In genomic region chrX:25014366-25014838, GRCh38 we compare ENCODE assay signal across 22 cellular contexts. TPM values are rescaled to one million over a fixed set of nuclear protein-coding genes. Genes with fewer than 3 reads are reported as not detected.
DNase-seq lines count a peak whose midpoint lies in the region; ATAC-seq and TF ChIP-seq lines count a peak whose summit lies in the region.
"Had no signal": no experiment of that assay in that cellular context is flagged by ENCODE, and none has a peak within 500 bp of the region (broad histone marks: within the 10 kb centered on the region; RNA-seq: fewer than 3 reads in every experiment).

No MANE protein-coding gene starts in this region.

- H3K27me3 Mint-ChIP-seq in T-helper 1 cell treated with Interleukin-12 subunit alpha and Interleukin-12 subunit beta and Interleukin-4 antibody, amounts not matched to agents 30 μg/mL and 1 μg/mL, for 36 hours (ENCODE audit: low read depth), result peaks cover 80% of the 10 kb centered on the region
- peaks cover 93% of the 10 kb centered on the region for H3K27me3 Mint-ChIP-seq in GM23338 (ENCODE audit: insufficient read depth, low read depth, poor library complexity)

- no peak overlapping the region for H3K27ac Mint-ChIP-seq in T-helper 1 cell treated with Interleukin-12 subunit alpha and Interleukin-12 subunit beta and Interleukin-4 antibody, amounts not matched to agents 30 μg/mL and 1 μg/mL, for 36 hours
- no peak overlapping the region for H3K27ac Mint-ChIP-seq in GM23338
- H3K27ac Mint-ChIP-seq: H9 had no signal

- H3K4me2 ChIP-seq in GM23338, result peak overlapping the region; percentile 55; the same call in 1 of the 2 replicates

- TF ChIP-seq POLR2A in ovary (IDR thresholded peaks at IDR 0.05) (no peak), prostate gland (IDR thresholded peaks at IDR 0.05) (no peak)

- H3K4me1 ChIP-seq in GM23338 (ENCODE audit: insufficient read depth) (peaks cover 48% of the 10 kb centered on the region), ovary (ENCODE audit: insufficient read depth) (no peaks in the 10 kb centered on the region), prostate gland (replicated peaks) (no peaks in the 10 kb centered on the region)
- H3K4me1 ChIP-seq: parathyroid adenoma had no signal

- H3K36me3 Mint-ChIP-seq in T-helper 1 cell treated with Interleukin-12 subunit alpha and Interleukin-12 subunit beta and Interleukin-4 antibody, amounts not matched to agents 30 μg/mL and 1 μg/mL, for 36 hours (ENCODE audit: low read depth), result peaks cover 2% of the 10 kb centered on the region
- H3K36me3 Mint-ChIP-seq in GM23338 (ENCODE audit: low read depth), result no peaks in the 10 kb centered on the region

- H3K27me3 ChIP-seq in GM23338 (ENCODE audit: insufficient read depth) (peaks cover 98% of the 10 kb centered on the region), dorsolateral prefrontal cortex (peaks cover 0 to 97% (median 90%) of the 10 kb centered on the region in 45 donors), ovary (no peaks in the 10 kb centered on the region), prostate gland (replicated peaks; ENCODE audit: insufficient read depth) (no peaks in the 10 kb centered on the region)

- WGBS in ovary, 3 donors, result 20 to 37% (median 34%) methylated on average over 19 of the region's 19 CpGs
- WGBS in prostate gland, result 48% methylated on average over 19 of the region's 19 CpGs

- no peaks in the 10 kb centered on the region for H3K9me3 Mint-ChIP-seq in T-helper 1 cell treated with Interleukin-12 subunit alpha and Interleukin-12 subunit beta and Interleukin-4 antibody, amounts not matched to agents 30 μg/mL and 1 μg/mL, for 36 hours
- H3K9me3 Mint-ChIP-seq in GM23338, result 0 out of 3 replicates have a peak, but pooled peaks cover 3% of the 10 kb centered on the region

- TF ChIP-seq EP300 in ovary (IDR thresholded peaks at IDR 0.05), result no peak

- H3K36me3 ChIP-seq in GM23338 (ENCODE audit: insufficient read depth) (no peaks in the 10 kb centered on the region), ovary (no peaks in the 10 kb centered on the region), prostate gland (no peaks in the 10 kb centered on the region)
- H3K36me3 ChIP-seq: transverse colon had no signal

- no peak overlapping the region for H3K27ac ChIP-seq in GM23338 (ENCODE audit: low read depth)
- peak overlapping the region in 20 of 59 donors; percentile 0 to 65 (median 39) for H3K27ac ChIP-seq in dorsolateral prefrontal cortex
- peak overlapping the region; percentile 67 to 85 for H3K27ac ChIP-seq in ovary
- H3K27ac ChIP-seq in prostate gland, result no peak overlapping the region
- H3K27ac ChIP-seq: parathyroid adenoma, skin epidermis, transverse colon had no signal

- peak overlapping the region; percentile 69 for H3K4me3 Mint-ChIP-seq in T-helper 1 cell treated with Interleukin-12 subunit alpha and Interleukin-12 subunit beta and Interleukin-4 antibody, amounts not matched to agents 30 μg/mL and 1 μg/mL, for 36 hours
- H3K4me3 Mint-ChIP-seq in GM23338, result peak overlapping the region; percentile 59; the same call in 2 of the 3 replicates

- DNase-seq in T-helper 1 cell, result no peak
- DNase-seq in GM23338 (ENCODE audit: low spot score), result no peak
- DNase-seq in dorsolateral prefrontal cortex, result no peak
- DNase-seq in ovary, result no peak
- no peak for DNase-seq in superior temporal gyrus (ENCODE audit: extremely low spot score)
- DNase-seq in prostate gland (ENCODE audit: low spot score), result no peak
- no peak for DNase-seq in DMS79 treated with DMSO at 0.1 percent for 48 hours (lab: John Stamatoyannopoulos, UW)
- DNase-seq: activated T-cell treated with anti-CD3 and anti-CD28 coated beads for 4 hours; amniotic stem cell; H9; left cardiac atrium; NCI-H510A treated with DMSO at 0.1 percent for 48 hours; Right ventricle myocardium superior; stimulated activated CD4-positive, alpha-beta T cell treated with anti-CD3 and anti-CD28 coated beads, Interleukin-4, amount 100 ng/mL, for 24 hours; transverse colon had no signal

- H3K79me2 ChIP-seq in GM23338 (replicated peaks; ENCODE audit: insufficient read depth), result no peaks in the 10 kb centered on the region
- H3K79me2 ChIP-seq: parathyroid adenoma had no signal

- no peak overlapping the region for H2AFZ ChIP-seq in GM23338
- H2AFZ ChIP-seq: parathyroid adenoma had no signal

- TF ChIP-seq CTCF in GM23338 (conservative IDR thresholded peaks at IDR 0.05; ENCODE audit: low read depth in 2 of 2), result no peak
- no peak for TF ChIP-seq CTCF in dorsolateral prefrontal cortex (IDR thresholded peaks at IDR 0.05 in 54 of 56, conservative IDR thresholded peaks at IDR 0.05 in 2 of 56; ENCODE audit: low read depth in 1 of 56, partially characterized antibody in 56 of 56)
- no peak for TF ChIP-seq CTCF in ovary (IDR thresholded peaks at IDR 0.05)
- TF ChIP-seq CTCF in prostate gland (IDR thresholded peaks at IDR 0.05), result no peak

- H3K9me3 ChIP-seq in ovary (no peaks in the 10 kb centered on the region), prostate gland (no peaks in the 10 kb centered on the region)
- H3K9me3 ChIP-seq: transverse colon had no signal

- no peak for ATAC-seq in GM23338
- ATAC-seq: left cardiac atrium had no signal

- H3K4me3 ChIP-seq in GM23338 (peak overlapping the region; percentile 51; the same call in 1 of the 2 replicates), dorsolateral prefrontal cortex (peak overlapping the region in 50 of 59 donors; percentile 3 to 68 (median 50)), ovary (peak overlapping the region; percentile 34), prostate gland (no peak overlapping the region)
- H3K4me3 ChIP-seq: K562, skin epidermis, transverse colon had no signal

- intact Hi-C loops in dorsolateral prefrontal cortex (cut with DNase I), result no loop called here
- intact Hi-C loops in ovary (cut with DNase I), result loop anchor here in 2 of 4 donors (5.0 to 10.0 kb wide), 3 partner anchors 140 to 172 kb away; no protein-coding TSS in a partner anchor
- intact Hi-C loops in prostate gland (cut with DNase I), result no loop called here

- no peaks in the 10 kb centered on the region for H4K20me1 ChIP-seq in GM23338 (replicated peaks; ENCODE audit: insufficient read depth)

- no peaks in the 10 kb centered on the region for H3F3A ChIP-seq in GM23338 (replicated peaks; ENCODE audit: low read depth)

- peaks cover 8% of the 10 kb centered on the region for H3K4me1 Mint-ChIP-seq in T-helper 1 cell treated with Interleukin-12 subunit alpha and Interleukin-12 subunit beta and Interleukin-4 antibody, amounts not matched to agents 30 μg/mL and 1 μg/mL, for 36 hours (ENCODE audit: low read depth)
- H3K4me1 Mint-ChIP-seq in GM23338, result peaks cover 22% of the 10 kb centered on the region

- H3K9me2 ChIP-seq in GM23338 (ENCODE audit: insufficient read depth), result no peaks in the 10 kb centered on the region

TF ChIP-seq in GM23338, 12 proteins besides CTCF, POLR2A, EP300 and RAD21:
- TF ChIP-seq NANOG (IDR thresholded peaks at IDR 0.05; ENCODE audit: borderline replicate concordance) (no peak), EZH2 (IDR thresholded peaks at IDR 0.05; ENCODE audit: low read depth, unreplicated experiment) (peak; percentile 58)

RNA-seq across cellular contexts. Expression of gene ARX, which starts 1.4 kb away (rescaled TPM):
- total RNA-seq in GM23338 (2014; rRNA removed; shearing (Covaris generic)), result not detected in 2 replicates
- polyA plus RNA-seq in GM23338 (2016; fragmentation: Nextera tagmentation; extraction: Ambion mirVana) (0.07 and 0.13 TPM in 2 replicates), ovary (10 to 100 TPM; 21.8 to 78.0 TPM)
- total RNA-seq in dorsolateral prefrontal cortex (10 to 100 TPM in 86 of 120 experiments, 1 to 10 TPM in 34; 4.5 to 19.3 (median 11.3) TPM), ovary (100 to 1,000 TPM in 3 of 7 donors, 10 to 100 TPM in 4; 23.9 to 152 (median 91.5) TPM), prostate gland (1 to 10 TPM in 1 of 2 donors, under 1 TPM in 1; 0.09 to 9.3 TPM)
- total RNA-seq: Daoy, endothelial cell of umbilical vein, fibroblast of villous mesenchyme, K562, left cardiac atrium, Right ventricle myocardium superior, transverse colon had no signal
- polyA plus RNA-seq: endothelial cell of umbilical vein had no signal

Comparison
In these comparisons a context has a peak if more than half of its experiments do, and no peak if none do; other contexts are left out.
1. H3K27ac ChIP-seq: peak in ovary (2 of 2); none in GM23338 (single experiment) and prostate gland (0 of 2).
2. H3K4me3 ChIP-seq: peak in GM23338 (single experiment), dorsolateral prefrontal cortex (50 of 59) and ovary (single experiment); none in prostate gland (0 of 2).